Comparison of ENCODE assay signal across 17 cellular contexts in genomic region chr14:100263141-100263540, GRCh38. TPM values are rescaled to one million over a fixed set of nuclear protein-coding genes. Genes with fewer than 3 reads are reported as not detected.
A peak's percentile ranks its signal among the peaks of the same experiment; 100 is the strongest.
DNase-seq lines count a peak whose midpoint lies in the region; TF ChIP-seq lines count a peak whose summit lies in the region.
"Had no signal": no experiment of that assay in that cellular context is flagged by ENCODE, and none has a peak within 500 bp of the region (broad histone marks: within the 10 kb centered on the region; RNA-seq: fewer than 3 reads in every experiment).

No MANE protein-coding gene starts in this region.

- H3K9me3 Mint-ChIP-seq in activated naive CD4-positive, alpha-beta T cell treated with anti-CD3 and anti-CD28 coated beads for 36 hours, result no peaks in the 10 kb centered on the region
- no peaks in the 10 kb centered on the region for H3K9me3 Mint-ChIP-seq in activated naive CD4-positive, alpha-beta T cell treated with anti-CD3 and anti-CD28 coated beads, Interleukin-2, amount 10 ng/mL, durations not matched to agents 7 days and 5 days

- H3K4me3 ChIP-seq in SJCRH30, result no peak overlapping the region
- no peak overlapping the region for H3K4me3 ChIP-seq in fibroblast of mammary gland (ENCODE audit: control insufficient read depth, low read depth, low read length)
- no peak overlapping the region for H3K4me3 ChIP-seq in spleen
- no peak overlapping the region for H3K4me3 ChIP-seq in thyroid gland (replicated peaks in 1 of 3)
- H3K4me3 ChIP-seq: mucosa of descending colon, pancreas had no signal

- peaks cover 34% of the 10 kb centered on the region for H3K36me3 Mint-ChIP-seq in activated naive CD4-positive, alpha-beta T cell treated with anti-CD3 and anti-CD28 coated beads for 36 hours (ENCODE audit: low read depth)
- peaks cover 28% of the 10 kb centered on the region for H3K36me3 Mint-ChIP-seq in activated naive CD4-positive, alpha-beta T cell treated with anti-CD3 and anti-CD28 coated beads, Interleukin-2, amount 10 ng/mL, durations not matched to agents 7 days and 5 days

- H3K9me3 ChIP-seq in SJCRH30 (replicated peaks) (no peaks in the 10 kb centered on the region), spleen (no peaks in the 10 kb centered on the region), thyroid gland (no peaks in the 10 kb centered on the region)
- H3K9me3 ChIP-seq: mucosa of descending colon, pancreas had no signal

- H3K27ac ChIP-seq in SJCRH30 (peak overlapping the region; percentile 40), spleen (peak overlapping the region in 7 of 8 donors; percentile 11 to 64 (median 33)), thyroid gland (peak overlapping the region in 1 of 3 donors; percentile 34)
- H3K27ac ChIP-seq: pancreas had no signal

- TF ChIP-seq POLR2A in spleen (IDR thresholded peaks at IDR 0.05) (no peak), thyroid gland (IDR thresholded peaks at IDR 0.05) (no peak)

- peak overlapping the region; percentile 37 for H3K27ac Mint-ChIP-seq in activated naive CD4-positive, alpha-beta T cell treated with anti-CD3 and anti-CD28 coated beads for 36 hours
- H3K27ac Mint-ChIP-seq in activated naive CD4-positive, alpha-beta T cell treated with anti-CD3 and anti-CD28 coated beads, Interleukin-2, amount 10 ng/mL, durations not matched to agents 7 days and 5 days, result no peak overlapping the region

- H3K4me1 ChIP-seq in SJCRH30, result peaks cover 10% of the 10 kb centered on the region
- H3K4me1 ChIP-seq in spleen, result peaks cover 24 to 100% (median 67%) of the 10 kb centered on the region in 6 donors
- peaks cover 22 to 38% of the 10 kb centered on the region in 2 donors for H3K4me1 ChIP-seq in thyroid gland
- H3K4me1 ChIP-seq: pancreas had no signal

- H3K4me3 Mint-ChIP-seq in activated naive CD4-positive, alpha-beta T cell treated with anti-CD3 and anti-CD28 coated beads for 36 hours, result no peak overlapping the region
- no peak overlapping the region for H3K4me3 Mint-ChIP-seq in activated naive CD4-positive, alpha-beta T cell treated with anti-CD3 and anti-CD28 coated beads, Interleukin-2, amount 10 ng/mL, durations not matched to agents 7 days and 5 days

- CTCF ChIA-PET in activated naive CD4-positive, alpha-beta T cell treated with anti-CD3 and anti-CD28 coated beads for 36 hours (lab: Charles Lee), result interaction anchor here (0.6 to 3.0 kb wide), 4 partner anchors 10 to 22 kb away, joined by 3 to 14 read pairs (median 4); no protein-coding TSS in a partner anchor
- CTCF ChIA-PET in activated naive CD4-positive, alpha-beta T cell treated with anti-CD3 and anti-CD28 coated beads, Interleukin-2, amount 10 ng/mL, durations not matched to agents 7 days and 5 days (lab: Charles Lee), result interaction anchor here (0.5 to 1.8 kb wide), 4 partner anchors 9 to 127 kb away, joined by 4 to 9 read pairs (median 5); no protein-coding TSS in a partner anchor

- H3K27me3 Mint-ChIP-seq in activated naive CD4-positive, alpha-beta T cell treated with anti-CD3 and anti-CD28 coated beads for 36 hours (ENCODE audit: low read depth), result no peaks in the 10 kb centered on the region
- no peaks in the 10 kb centered on the region for H3K27me3 Mint-ChIP-seq in activated naive CD4-positive, alpha-beta T cell treated with anti-CD3 and anti-CD28 coated beads, Interleukin-2, amount 10 ng/mL, durations not matched to agents 7 days and 5 days

- H3K27me3 ChIP-seq in SJCRH30 (no peaks in the 10 kb centered on the region), spleen (replicated peaks in 1 of 7) (no peaks in the 10 kb centered on the region), thyroid gland (no peaks in the 10 kb centered on the region)
- H3K27me3 ChIP-seq: pancreas had no signal

- peaks cover 35% of the 10 kb centered on the region for H3K36me3 ChIP-seq in SJCRH30
- peaks cover 0 to 58% (median 22%) of the 10 kb centered on the region in 6 donors for H3K36me3 ChIP-seq in spleen
- H3K36me3 ChIP-seq in thyroid gland, result peaks cover 0 to 5% of the 10 kb centered on the region in 2 donors

- WGBS in spleen, 5 donors, result 81 to 92% (median 83%) methylated on average over 3 of the region's 3 CpGs
- WGBS in thyroid gland, 2 donors, result 85 to 89% methylated on average over 3 of the region's 3 CpGs

- intact Hi-C loops in activated naive CD4-positive, alpha-beta T cell treated with anti-CD3 and anti-CD28 coated beads for 36 hours (cut with micrococcal nuclease), result no loop called here
- intact Hi-C loops in spleen (cut with DNase I; ENCODE audit: low total_unique reads), result no loop called here
- intact Hi-C loops in thyroid gland (cut with DNase I), result no loop called here

- peaks cover 81% of the 10 kb centered on the region for H3K4me1 Mint-ChIP-seq in activated naive CD4-positive, alpha-beta T cell treated with anti-CD3 and anti-CD28 coated beads for 36 hours (ENCODE audit: low read depth)
- H3K4me1 Mint-ChIP-seq in activated naive CD4-positive, alpha-beta T cell treated with anti-CD3 and anti-CD28 coated beads, Interleukin-2, amount 10 ng/mL, durations not matched to agents 7 days and 5 days, result peaks cover 45% of the 10 kb centered on the region

- DNase-seq in activated naive CD4-positive, alpha-beta T cell treated with anti-CD3 and anti-CD28 coated beads for 36 hours, result no peak
- no peak for DNase-seq in activated naive CD4-positive, alpha-beta T cell treated with anti-CD3 and anti-CD28 coated beads, Interleukin-2, amount 10 ng/mL, durations not matched to agents 7 days and 5 days
- DNase-seq in SJCRH30 (peak; percentile 43), fibroblast of mammary gland (ENCODE audit: low read depth) (peak; percentile 42), spleen (no peak), SKM-1 (lab: John Stamatoyannopoulos, UW; ENCODE audit: unreplicated experiment) (no peak), NCI-H526 (lab: John Stamatoyannopoulos, UW) (no peak), thyroid gland (no peak)
- DNase-seq: amniotic stem cell, head of caudate nucleus, mucosa of descending colon, NCI-H187 treated with DMSO at 0.1 percent for 48 hours, OCI-M1, pancreas had no signal

- TF ChIP-seq CTCF in fibroblast of mammary gland (conservative IDR thresholded peaks at IDR 0.05; ENCODE audit: control insufficient read depth, insufficient read depth, low read depth, low read length) (no peak), spleen (IDR thresholded peaks at IDR 0.05 in 8 of 11, conservative IDR thresholded peaks at IDR 0.05 in 3 of 11) (no peak), thyroid gland (IDR thresholded peaks at IDR 0.05) (no peak)

RNA-seq across cellular contexts. Expression of gene YY1, which starts 24.2 kb away (rescaled TPM):
- total RNA-seq in activated naive CD4-positive, alpha-beta T cell treated with anti-CD3 and anti-CD28 coated beads for 36 hours, result 10 to 100 TPM; 82.4 to 85.0 TPM
- 58.6 and 60.9 TPM in 2 replicates for total RNA-seq in SJCRH30 (2014; rRNA removed; shearing (Covaris generic))
- total RNA-seq in spleen (10 to 100 TPM; 53.7 to 64.1 (median 58.3) TPM), thyroid gland (10 to 100 TPM; 50.0 to 67.4 (median 55.6) TPM)
- 10 to 100 TPM; 28.4 to 34.1 (median 31.0) TPM for polyA plus RNA-seq in spleen

RNA-seq across cellular contexts. Expression of gene SLC25A29, which starts 43.1 kb away (rescaled TPM):
- total RNA-seq in activated naive CD4-positive, alpha-beta T cell treated with anti-CD3 and anti-CD28 coated beads for 36 hours, result 1 to 10 TPM; 8.9 to 9.8 TPM
- total RNA-seq in SJCRH30 (2014; rRNA removed; shearing (Covaris generic)), result 55.2 and 57.1 TPM in 2 replicates
- total RNA-seq in spleen (10 to 100 TPM; 19.6 to 42.7 (median 33.9) TPM), thyroid gland (100 to 1,000 TPM; 354 to 606 (median 433) TPM)
- polyA plus RNA-seq in spleen, result 10 to 100 TPM; 26.2 to 52.9 (median 30.2) TPM

RNA-seq across cellular contexts. Expression of gene SLC25A47, which starts 60.0 kb away (rescaled TPM):
- not detected for total RNA-seq in activated naive CD4-positive, alpha-beta T cell treated with anti-CD3 and anti-CD28 coated beads for 36 hours
- 0.08 TPM in 1 of 2 replicates, not detected in the other for total RNA-seq in SJCRH30 (2014; rRNA removed; shearing (Covaris generic))
- total RNA-seq in spleen, result not detected
- under 1 TPM in 2 of 3 donors, not detected in 1; 0.03 to 0.11 TPM for polyA plus RNA-seq in spleen
- total RNA-seq in thyroid gland, result not detected
- total RNA-seq: A673, NCI-H460, temporal lobe had no signal

Comparison
In these comparisons a context has a peak if more than half of its experiments do, and no peak if none do; other contexts are left out.
1. DNase-seq: peak in SJCRH30 (2 of 2) and fibroblast of mammary gland (single experiment); none in activated naive CD4-positive, alpha-beta T cell treated with anti-CD3 and anti-CD28 coated beads for 36 hours (single experiment), activated naive CD4-positive, alpha-beta T cell treated with anti-CD3 and anti-CD28 coated beads, Interleukin-2, amount 10 ng/mL, durations not matched to agents 7 days and 5 days (single experiment), spleen (single experiment), SKM-1 (single experiment), NCI-H526 (0 of 2) and thyroid gland (0 of 2).